ENCODE assay signal across 22 cellular contexts in genomic region chr14:74476107-74476506, GRCh38. TPM values are rescaled to one million over a fixed set of nuclear protein-coding genes. Genes with fewer than 3 reads are reported as not detected.
A peak's percentile ranks its signal among the peaks of the same experiment; 100 is the strongest.
DNase-seq lines count a peak whose midpoint lies in the region; ATAC-seq and TF ChIP-seq lines count a peak whose summit lies in the region.
"Had no signal": no experiment of that assay in that cellular context is flagged by ENCODE, and none has a peak within 500 bp of the region (broad histone marks: within the 10 kb centered on the region; RNA-seq: fewer than 3 reads in every experiment).

No MANE protein-coding gene starts in this region.

- H4K20me1 ChIP-seq in neural progenitor cell (ENCODE audit: low read depth) = no peaks in the 10 kb centered on the region

- peaks cover 15% of the 10 kb centered on the region for H3F3A ChIP-seq in neural progenitor cell (ENCODE audit: low read depth)

- no peaks in the 10 kb centered on the region for H3K9me3 Mint-ChIP-seq in neural progenitor cell

- H3K4me1 ChIP-seq in ACC112 (ENCODE audit: control insufficient read depth, insufficient read depth, low read length, unreplicated experiment) (peaks cover 12% of the 10 kb centered on the region), neural progenitor cell (peaks cover 21% of the 10 kb centered on the region)

- peaks cover 29% of the 10 kb centered on the region for H3K4me1 Mint-ChIP-seq in neural progenitor cell

- TF ChIP-seq CTCF in dorsolateral prefrontal cortex (IDR thresholded peaks at IDR 0.05 in 54 of 56, conservative IDR thresholded peaks at IDR 0.05 in 2 of 56; ENCODE audit: low read depth in 1 of 56, partially characterized antibody in 56 of 56) (no peak), neural progenitor cell (IDR thresholded peaks at IDR 0.05) (no peak)

- no peak overlapping the region for H3K4me2 ChIP-seq in neural progenitor cell
- H3K4me2 ChIP-seq: BLaER1 treated with 17β-estradiol and CSF1 and Interleukin-3, amounts not matched to agents 10 nM and 100 nM had no signal

- no peak overlapping the region for H3K9ac ChIP-seq in neural progenitor cell
- H3K9ac ChIP-seq: BLaER1 treated with 17β-estradiol and CSF1 and Interleukin-3, amounts not matched to agents 10 nM and 100 nM had no signal

- H3K27ac Mint-ChIP-seq in neural progenitor cell = peak overlapping the region; percentile 76
- H3K27ac Mint-ChIP-seq: activated CD8-positive, alpha-beta T cell treated with anti-CD3 and anti-CD28 coated beads, Interleukin-2, amount 10 ng/mL, durations not matched to agents 7 days and 5 days had no signal

- no peaks in the 10 kb centered on the region for H3K27me3 Mint-ChIP-seq in neural progenitor cell (ENCODE audit: insufficient read depth, low read depth)

- intact Hi-C loops in dorsolateral prefrontal cortex (cut with DNase I) = loop anchor here in 1 of 2 donors (5.0 kb wide), 1 partner anchor 114 kb away; no protein-coding TSS in a partner anchor

- peak in 1 of 10 donors; percentile 14 for DNase-seq in dorsolateral prefrontal cortex
- no peak for DNase-seq in neural progenitor cell (ENCODE audit: low spot score)
- DNase-seq in 8988T = no peak
- DNase-seq in activated naive CD4-positive, alpha-beta T cell treated with Interleukin-2 at 50 U/mL for 16 hours = no peak
- DNase-seq: activated CD4-positive, CD25-positive, alpha-beta regulatory T cell treated with anti-CD3 and anti-CD28 coated beads, Interleukin-2, amount 50 U/mL, for 72 hours; activated CD8-positive, alpha-beta T cell treated with anti-CD3 and anti-CD28 coated beads, Interleukin-2, amount 10 ng/mL, durations not matched to agents 7 days and 5 days; Calu3; effector memory CD4-positive, alpha-beta T cell; KG1; NCI-H2171 treated with DMSO at 0.1 percent for 48 hours; NCI-H774; stimulated activated CD4-positive, alpha-beta T cell treated with anti-CD3 and anti-CD28 coated beads, Interleukin-4, amount 100 ng/mL, for 24 hours; stimulated activated naive CD8-positive, alpha-beta T cell treated with anti-CD3 and anti-CD28 coated beads, Interleukin-15, Interleukin-2, amounts not matched to agents 100 U/mL and 50 U/mL, for 24 hours had no signal

- H3K27ac ChIP-seq in ACC112 (ENCODE audit: low read depth, low read length) = peak overlapping the region; percentile 19; the same call in 1 of the 2 replicates
- peak overlapping the region in 46 of 59 donors; percentile 0 to 77 (median 52) for H3K27ac ChIP-seq in dorsolateral prefrontal cortex
- H3K27ac ChIP-seq in neural progenitor cell = no peak overlapping the region
- H3K27ac ChIP-seq: BLaER1 treated with 17β-estradiol and CSF1 and Interleukin-3, amounts not matched to agents 10 nM and 100 nM had no signal

- H2AFZ ChIP-seq in ACC112 (ENCODE audit: low read length, unreplicated experiment) (no peak overlapping the region), neural progenitor cell (replicated peaks) (no peak overlapping the region)

- H3K27me3 ChIP-seq in ACC112 (ENCODE audit: insufficient read depth, low read length) (no peaks in the 10 kb centered on the region), dorsolateral prefrontal cortex (no peaks in the 10 kb centered on the region), neural progenitor cell (no peaks in the 10 kb centered on the region)
- H3K27me3 ChIP-seq: BLaER1 treated with 17β-estradiol and CSF1 and Interleukin-3, amounts not matched to agents 10 nM and 100 nM had no signal

- no peaks in the 10 kb centered on the region for H3K9me3 ChIP-seq in neural progenitor cell (ENCODE audit: low read depth)

- H3K79me2 ChIP-seq in ACC112 (ENCODE audit: control insufficient read depth, insufficient read depth, low read length, unreplicated experiment) = no peaks in the 10 kb centered on the region
- H3K79me2 ChIP-seq in neural progenitor cell (ENCODE audit: low read depth) = no peaks in the 10 kb centered on the region

- peaks cover 2% of the 10 kb centered on the region for H3K36me3 Mint-ChIP-seq in neural progenitor cell

- no peak overlapping the region for H3K4me3 Mint-ChIP-seq in neural progenitor cell
- H3K4me3 Mint-ChIP-seq: activated CD8-positive, alpha-beta T cell treated with anti-CD3 and anti-CD28 coated beads, Interleukin-2, amount 10 ng/mL, durations not matched to agents 7 days and 5 days had no signal

- ATAC-seq in SK-N-SH treated with all-trans-retinoic acid at 6 μM for 48 hours (peak; percentile 31), GM19463 (IDR thresholded peaks at IDR 0.05; ENCODE audit: unreplicated experiment) (no peak), GM21723 (IDR thresholded peaks at IDR 0.05; ENCODE audit: unreplicated experiment) (no peak)
- ATAC-seq: activated CD8-positive, alpha-beta T cell treated with anti-CD3 and anti-CD28 coated beads, Interleukin-2, amount 10 ng/mL, durations not matched to agents 7 days and 5 days; stimulated activated naive CD8-positive, alpha-beta T cell treated with anti-CD3 and anti-CD28 coated beads, Interleukin-15, Interleukin-2, amounts not matched to agents 100 U/mL and 50 U/mL, for 24 hours had no signal

- H3K4me3 ChIP-seq in ACC112 (ENCODE audit: low read depth, low read length) (no peak overlapping the region), dorsolateral prefrontal cortex (no peak overlapping the region), neural progenitor cell (no peak overlapping the region)
- H3K4me3 ChIP-seq: BLaER1 treated with 17β-estradiol and CSF1 and Interleukin-3, amounts not matched to agents 10 nM and 100 nM; lung had no signal

- H3K36me3 ChIP-seq in ACC112 (ENCODE audit: insufficient read depth, low read length) (peaks cover 22% of the 10 kb centered on the region; the same call in 1 of the 2 replicates), neural progenitor cell (no peaks in the 10 kb centered on the region)

TF ChIP-seq in SK-N-SH treated with all-trans-retinoic acid at 6 μM for 48 hours, 23 proteins besides CTCF, POLR2A, EP300 and RAD21 (continues in another document):
- TF ChIP-seq ZFP30 (CRISPR knock-in tag; IDR thresholded peaks at IDR 0.05) = no peak
- no peak for TF ChIP-seq TOX (CRISPR knock-in tag; IDR thresholded peaks at IDR 0.05; ENCODE audit: borderline replicate concordance)
- no peak for TF ChIP-seq ZNF8 (CRISPR knock-in tag; IDR thresholded peaks at IDR 0.05)
- no peak for TF ChIP-seq ZNF565 (CRISPR knock-in tag; conservative IDR thresholded peaks at IDR 0.05; ENCODE audit: low read depth)
- no peak for TF ChIP-seq ESRRG (CRISPR knock-in tag; IDR thresholded peaks at IDR 0.05)
- TF ChIP-seq POU6F1 (CRISPR knock-in tag; IDR thresholded peaks at IDR 0.05; ENCODE audit: borderline replicate concordance, low read depth) = no peak
- no peak for TF ChIP-seq ZNF70 (CRISPR knock-in tag; IDR thresholded peaks at IDR 0.05)
- no peak for TF ChIP-seq PPARA (CRISPR knock-in tag; IDR thresholded peaks at IDR 0.05; ENCODE audit: borderline replicate concordance)
- TF ChIP-seq RARB (CRISPR knock-in tag; IDR thresholded peaks at IDR 0.05) = no peak
- TF ChIP-seq SNAI2 (CRISPR knock-in tag; IDR thresholded peaks at IDR 0.05) = no peak
- TF ChIP-seq GLIS3 (CRISPR knock-in tag; IDR thresholded peaks at IDR 0.05) = no peak
- TF ChIP-seq CSDC2 (CRISPR knock-in tag; IDR thresholded peaks at IDR 0.05) = no peak
- no peak for TF ChIP-seq TSHZ2 (CRISPR knock-in tag; IDR thresholded peaks at IDR 0.05)

RNA-seq across cellular contexts. Expression of gene NPC2, which starts 17.0 kb away (rescaled TPM):
- 100 to 1,000 TPM in 2 of 120 experiments, 10 to 100 TPM in 118; 29.1 to 112 (median 57.0) TPM for total RNA-seq in dorsolateral prefrontal cortex
- 371 and 405 TPM in 2 replicates for total RNA-seq in neural progenitor cell (ENCODE audit: low replicate concordance)

RNA-seq across cellular contexts. Expression of gene ISCA2, which starts 17.5 kb away (rescaled TPM):
- total RNA-seq in dorsolateral prefrontal cortex (10 to 100 TPM; 16.2 to 34.8 (median 23.3) TPM), neural progenitor cell (ENCODE audit: low replicate concordance) (45.5 and 47.0 TPM in 2 replicates)

RNA-seq across cellular contexts. Expression of gene SYNDIG1L, which starts 50.1 kb away (rescaled TPM):
- total RNA-seq in dorsolateral prefrontal cortex = 1 to 10 TPM in 119 of 120 experiments, under 1 TPM in 1; 0.93 to 7.1 (median 2.7) TPM
- 0.40 TPM in 1 of 2 replicates, not detected in the other for total RNA-seq in neural progenitor cell (ENCODE audit: low replicate concordance)
- total RNA-seq: activated CD8-positive, alpha-beta T cell treated with anti-CD3 and anti-CD28 coated beads, Interleukin-2, amount 10 ng/mL, durations not matched to agents 7 days and 5 days; Calu3; chondrocyte; Daoy; renal cortical epithelial cell had no signal
